ENCODE assay signal across 17 cellular contexts in the genomic region with DNA sequence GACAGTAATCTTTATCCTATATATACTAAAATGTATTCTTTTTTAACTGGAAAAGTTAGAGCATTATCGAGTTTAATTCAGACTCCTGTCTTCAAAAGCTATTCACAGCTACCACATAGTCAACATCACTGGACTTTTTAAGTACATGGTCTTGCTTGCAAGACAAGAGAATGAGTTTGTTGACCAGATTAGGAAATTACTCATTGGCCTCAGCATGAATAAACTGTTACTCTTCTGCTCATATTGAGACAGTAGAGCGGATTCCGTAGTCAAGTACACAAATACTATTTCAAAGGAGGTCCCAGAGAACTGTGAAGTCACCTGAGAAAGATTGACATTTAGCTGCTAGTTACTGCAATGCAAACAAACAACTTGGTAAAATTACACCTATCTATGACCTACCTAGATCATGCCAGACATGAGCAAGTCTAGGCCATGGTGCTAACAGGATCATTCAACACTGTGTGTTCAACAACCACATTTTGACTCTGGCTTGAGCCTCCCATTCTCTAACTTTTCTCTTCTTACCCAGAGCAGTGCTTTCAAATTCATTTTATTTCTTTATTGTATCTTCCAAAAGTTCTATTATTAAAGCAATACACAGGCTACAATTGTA.
"Had no signal": no experiment of that assay in that cellular context is flagged by ENCODE, and none has a peak within 500 bp of the region (broad histone marks: within the 10 kb centered on the region; RNA-seq: fewer than 3 reads in every experiment).

No MANE protein-coding gene starts in this region.

- H3K4me1 Mint-ChIP-seq: memory B cell, mesothelial cell of epicardium had no signal

- H3K27me3 ChIP-seq: esophagus muscularis mucosa, gastrocnemius medialis, right atrium auricular region, sigmoid colon, uterus had no signal

- H3K27ac ChIP-seq: epithelial cell of prostate, esophagus muscularis mucosa, gastrocnemius medialis, left ventricle myocardium inferior, lower lobe of right lung, right atrium auricular region, sigmoid colon, uterus had no signal

- ATAC-seq: gastrocnemius medialis had no signal

- H3K9me3 Mint-ChIP-seq: mesothelial cell of epicardium had no signal

- H3K4me1 ChIP-seq: esophagus muscularis mucosa, gastrocnemius medialis, left ventricle myocardium inferior, lower lobe of right lung, right atrium auricular region, sigmoid colon, uterus had no signal

- DNase-seq: cortex of kidney; effector memory CD4-positive, alpha-beta T cell; gastrocnemius medialis; left ventricle myocardium inferior; lower lobe of right lung; naive B cell; posterior cingulate gyrus; sigmoid colon; small intestine; stimulated activated CD4-positive, alpha-beta T cell treated with anti-CD3 and anti-CD28 coated beads, Interleukin-12 subunit alpha, Interleukin-12 subunit beta, amount 100 ng/mL, for 4 hours; stimulated activated naive CD4-positive, alpha-beta T cell treated with Interleukin-2 at 50 U/mL for 16 hours; uterus had no signal

- H3K36me3 Mint-ChIP-seq: memory B cell, mesothelial cell of epicardium, naive B cell had no signal

- H3K36me3 ChIP-seq: esophagus muscularis mucosa, gastrocnemius medialis, left ventricle myocardium inferior, lower lobe of right lung, right atrium auricular region, sigmoid colon, uterus had no signal

- H3K4me3 ChIP-seq: esophagus muscularis mucosa, gastrocnemius medialis, left ventricle myocardium inferior, lower lobe of right lung, right atrium auricular region, sigmoid colon, uterus had no signal

- H3K9me3 ChIP-seq: esophagus muscularis mucosa, gastrocnemius medialis, left ventricle myocardium inferior, lower lobe of right lung, right atrium auricular region, sigmoid colon, uterus had no signal

- H3K27ac Mint-ChIP-seq: memory B cell, mesothelial cell of epicardium had no signal

- H3K27me3 Mint-ChIP-seq: memory B cell, naive B cell had no signal

- H3K4me3 Mint-ChIP-seq: memory B cell, mesothelial cell of epicardium had no signal
